In the genomic region with DNA sequence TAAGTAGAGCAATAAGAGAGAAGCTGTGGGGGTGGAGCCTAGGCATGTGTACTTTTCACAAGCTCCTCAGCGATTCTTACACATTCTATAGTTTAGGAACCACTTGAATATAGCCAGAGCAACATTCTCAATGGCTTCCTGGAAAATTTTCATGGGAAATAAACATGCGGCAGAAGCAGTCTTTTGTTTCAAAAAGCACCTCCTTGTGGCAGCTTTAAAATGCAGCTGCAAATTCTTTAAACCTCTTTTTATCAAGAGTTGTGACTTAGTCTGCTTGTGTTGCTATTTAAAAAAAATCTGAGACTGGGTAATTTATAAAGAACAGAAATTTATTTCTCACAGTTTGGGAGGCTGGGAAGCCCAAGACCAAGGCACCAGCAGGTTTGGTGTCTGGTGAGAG, we compare ENCODE assay signal across 15 cellular contexts. TPM values are rescaled to one million over a fixed set of nuclear protein-coding genes. Genes with fewer than 3 reads are reported as not detected.
DNase-seq lines count a peak whose midpoint lies in the region; ATAC-seq, FAIRE-seq and TF ChIP-seq lines count a peak whose summit lies in the region.
"Had no signal": no experiment of that assay in that cellular context is flagged by ENCODE, and none has a peak within 500 bp of the region (broad histone marks: within the 10 kb centered on the region; RNA-seq: fewer than 3 reads in every experiment).

No MANE protein-coding gene starts in this region.

- H3F3A ChIP-seq in GM23338 (replicated peaks; ENCODE audit: low read depth): no peaks in the 10 kb centered on the region

- H3K9me3 Mint-ChIP-seq in GM23338: no peaks in the 10 kb centered on the region

- H3K4me3 ChIP-seq in GM23338: no peak overlapping the region
- no peak overlapping the region for H3K4me3 ChIP-seq in retinal pigment epithelial cell (ENCODE audit: low read length)
- H3K4me3 ChIP-seq: ascending aorta had no signal

- DNase-seq in GM23338 (ENCODE audit: low spot score): peak; percentile 35
- peak; percentile 32 for DNase-seq in SK-MEL-5 (ENCODE audit: low read depth, low spot score)
- DNase-seq in fibroblast of peridontal ligament (ENCODE audit: extremely low read depth): peak; percentile 33
- no peak for DNase-seq in retinal pigment epithelial cell (ENCODE audit: low read depth)
- DNase-seq in GM12892 (ENCODE audit: insufficient read length): no peak
- DNase-seq in DMS79 (lab: John Stamatoyannopoulos, UW): no peak
- DNase-seq: activated CD4-positive, alpha-beta T cell treated with anti-CD3 and anti-CD28 coated beads for 36 hours; activated T-cell treated with anti-CD3 and anti-CD28 coated beads, Interleukin-2, amount 50 U/mL, for 24 hours; left ventricle myocardium superior; NCI-H2171; small intestine; substantia nigra; T-helper 1 cell had no signal

- H3K36me3 Mint-ChIP-seq in GM23338 (ENCODE audit: low read depth): no peaks in the 10 kb centered on the region

- no peaks in the 10 kb centered on the region for H3K79me2 ChIP-seq in GM23338 (replicated peaks; ENCODE audit: insufficient read depth)

- in situ Hi-C loops in SK-MEL-5 (cut with HindIII; ENCODE audit: low pct_unique_long_range_greater_than_20kb, low sequenced_read_pairs): no loop called here

- H4K20me1 ChIP-seq in GM23338 (replicated peaks; ENCODE audit: insufficient read depth): no peaks in the 10 kb centered on the region

- 0 out of 2 replicates have a peak, but pooled peaks cover 3% of the 10 kb centered on the region for H3K9me2 ChIP-seq in GM23338 (ENCODE audit: insufficient read depth)

- H3K27me3 Mint-ChIP-seq in GM23338 (ENCODE audit: insufficient read depth, low read depth, poor library complexity): peaks cover 4% of the 10 kb centered on the region

- no peak overlapping the region for H3K4me3 Mint-ChIP-seq in GM23338
- H3K4me3 Mint-ChIP-seq: activated CD4-positive, alpha-beta T cell treated with anti-CD3 and anti-CD28 coated beads for 36 hours; activated T-cell treated with anti-CD3 and anti-CD28 coated beads, Interleukin-2, amount 50 U/mL, for 24 hours had no signal

- H2AFZ ChIP-seq in GM23338: peak overlapping the region; percentile 1; the same call in 1 of the 2 replicates

- TF ChIP-seq POLR2A in GM12892 (IDR thresholded peaks at IDR 0.05; ENCODE audit: low read depth, low read length): no peak

- H3K4me2 ChIP-seq in GM23338: no peak overlapping the region

- peaks cover 21% of the 10 kb centered on the region for H3K4me1 Mint-ChIP-seq in GM23338
- H3K4me1 Mint-ChIP-seq: activated CD4-positive, alpha-beta T cell treated with anti-CD3 and anti-CD28 coated beads for 36 hours had no signal

- ATAC-seq in GM23338 (no peak), HG02840 (IDR thresholded peaks at IDR 0.05; ENCODE audit: low FRiP score, unreplicated experiment) (no peak)
- ATAC-seq: activated CD4-positive, alpha-beta T cell treated with anti-CD3 and anti-CD28 coated beads for 36 hours; left ventricle myocardium superior had no signal

- TF ChIP-seq CTCF in GM23338 (conservative IDR thresholded peaks at IDR 0.05; ENCODE audit: low read depth in 2 of 2): peak; percentile 37 to 51
- TF ChIP-seq CTCF in retinal pigment epithelial cell (conservative IDR thresholded peaks at IDR 0.05; ENCODE audit: low read depth, low read length): peak; percentile 57

- H3K36me3 ChIP-seq in GM23338 (ENCODE audit: insufficient read depth): 0 out of 2 replicates have a peak, but pooled peaks cover 5% of the 10 kb centered on the region
- H3K36me3 ChIP-seq: ascending aorta had no signal

- H3K27ac Mint-ChIP-seq in GM23338: no peak overlapping the region
- H3K27ac Mint-ChIP-seq: activated CD4-positive, alpha-beta T cell treated with anti-CD3 and anti-CD28 coated beads for 36 hours; activated T-cell treated with anti-CD3 and anti-CD28 coated beads, Interleukin-2, amount 50 U/mL, for 24 hours had no signal

- no peak for FAIRE-seq in GM12892 (lab: Jason Lieb, UNC)
- FAIRE-seq: small intestine had no signal

- no peaks in the 10 kb centered on the region for H3K27me3 ChIP-seq in GM23338 (ENCODE audit: insufficient read depth)
- H3K27me3 ChIP-seq: ascending aorta had no signal

- H3K4me1 ChIP-seq in GM23338 (ENCODE audit: insufficient read depth): peaks cover 13% of the 10 kb centered on the region
- H3K4me1 ChIP-seq: ascending aorta had no signal

- no peak overlapping the region for H3K27ac ChIP-seq in GM23338 (ENCODE audit: low read depth)
- H3K27ac ChIP-seq: ascending aorta had no signal

TF ChIP-seq in GM23338, 12 proteins besides CTCF, POLR2A, EP300 and RAD21:
- no peak for TF ChIP-seq EZH2phosphoT487 (IDR thresholded peaks at IDR 0.05; ENCODE audit: unreplicated experiment)

RNA-seq across cellular contexts. Expression of a gene that starts 23.8 kb away (rescaled TPM):
- not detected in 2 replicates for total RNA-seq in GM23338 (2014; rRNA removed; shearing (Covaris generic))
- not detected in 2 replicates for polyA plus RNA-seq in GM23338 (2016; fragmentation: Nextera tagmentation; extraction: Ambion mirVana)
- total RNA-seq in SK-MEL-5 (2014; rRNA removed; shearing (Covaris generic)): 0.13 TPM in 1 of 2 replicates, not detected in the other
- polyA plus RNA-seq in SK-MEL-5 (2015; cell fraction: cytosol; rRNA removed): 0.13 TPM in 1 of 2 replicates, not detected in the other
- polyA plus RNA-seq in SK-MEL-5 (2015; cell fraction: nucleus; rRNA removed): 0.11 TPM in 1 of 2 replicates, not detected in the other
- polyA plus RNA-seq in GM12892 (2012; ENCODE audit: missing spikeins): not detected
- total RNA-seq: activated CD4-positive, alpha-beta T cell treated with anti-CD3 and anti-CD28 coated beads for 36 hours; ascending aorta; left ventricle myocardium superior had no signal

Comparison
In these comparisons a context has a peak if more than half of its experiments do, and no peak if none do; other contexts are left out.
1. DNase-seq: peak in GM23338 (single experiment), SK-MEL-5 (single experiment) and fibroblast of peridontal ligament (single experiment); none in retinal pigment epithelial cell (single experiment), GM12892 (single experiment) and DMS79 (single experiment).